ENCODE assay signal across 8 cellular contexts in the genomic region with DNA sequence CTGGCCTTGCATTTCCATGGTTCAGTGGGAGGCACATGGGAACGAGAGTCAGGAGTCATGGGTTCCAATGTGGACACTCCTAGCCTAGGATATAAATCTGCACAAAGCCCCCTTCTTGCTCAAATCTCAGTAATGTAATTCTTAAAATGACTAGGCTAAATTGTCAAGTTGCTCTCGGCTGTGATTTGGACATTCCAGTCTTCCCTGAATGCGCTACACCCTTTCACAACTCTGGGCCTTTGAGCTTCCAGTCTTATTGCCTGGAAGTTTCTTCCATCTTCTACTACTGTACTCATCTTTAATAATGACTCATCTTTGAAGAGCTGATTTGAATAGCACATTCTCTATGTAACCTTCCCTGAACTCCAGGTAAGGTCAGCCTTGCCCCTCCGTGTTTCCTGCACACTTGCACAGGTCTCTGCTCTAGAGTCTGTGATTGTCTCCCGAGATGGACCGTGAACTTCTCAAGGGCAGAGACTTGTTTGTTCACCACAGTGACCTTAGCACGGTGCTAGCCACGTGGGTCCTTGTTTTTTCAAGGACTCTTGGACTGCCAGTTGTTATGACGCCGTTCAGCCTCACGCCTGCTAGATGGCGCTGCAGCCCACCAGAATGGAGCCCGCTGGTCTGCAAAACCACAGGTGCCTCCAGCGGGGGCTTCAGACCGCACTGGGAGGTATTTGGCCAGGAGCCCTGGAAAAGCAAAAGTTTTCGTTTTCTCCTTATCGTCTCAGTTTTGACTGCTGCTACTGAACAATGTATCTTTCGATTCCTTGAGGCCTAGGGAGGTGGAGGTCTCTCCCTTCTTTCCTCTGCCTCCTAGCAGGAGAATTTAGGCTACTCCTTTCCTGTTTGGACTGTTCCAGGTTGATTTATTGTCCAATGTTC. TPM values are rescaled to one million over a fixed set of nuclear protein-coding genes. Genes with fewer than 3 reads are reported as not detected.
DNase-seq lines count a peak whose midpoint lies in the region; ATAC-seq, FAIRE-seq and TF ChIP-seq lines count a peak whose summit lies in the region.

No MANE protein-coding gene starts in this region.

- peak overlapping the region; percentile 50; the same call in 2 of the 3 replicates for H3K4me2 ChIP-seq in A549

- 19% methylated on average over 18 of the region's 18 CpGs for WGBS in A549 (ENCODE audit: missing lambda C conversion rate)

- peak; percentile 69 to 90 for ATAC-seq in A549
- ATAC-seq in HG03064 (IDR thresholded peaks at IDR 0.05; ENCODE audit: low read depth, unreplicated experiment) = peak; percentile 57
- ATAC-seq in lower lobe of right lung = peak; percentile 87 to 91

- no peaks in the 10 kb centered on the region for H3K36me3 ChIP-seq in lower lobe of right lung

- TF ChIP-seq EP300 in A549 (IDR thresholded peaks at IDR 0.05) = no peak

- H3K4me3 ChIP-seq in A549 (no peak overlapping the region), lower lobe of right lung (no peak overlapping the region)

- TF ChIP-seq RAD21 in A549 (conservative IDR thresholded peaks at IDR 0.05 in 1 of 2, IDR thresholded peaks at IDR 0.05 in 1 of 2) = peak; percentile 76 to 85

- CTCF ChIA-PET in A549 (lab: Yijun Ruan, JAX) = interaction anchor here (0.9 to 1.9 kb wide), 4 partner anchors 9 to 269 kb away, joined by 3 to 4 read pairs (median 4); no protein-coding TSS in a partner anchor

- TF ChIP-seq CTCF in A549 (IDR thresholded peaks at IDR 0.05) (peak; percentile 69), GM13977 (IDR thresholded peaks at IDR 0.05; ENCODE audit: extremely low read depth, insufficient read depth, missing control alignments) (peak; percentile 93), lower lobe of right lung (IDR thresholded peaks at IDR 0.05) (peak; percentile 85)

- H3K9me3 ChIP-seq in A549 (no peaks in the 10 kb centered on the region), lower lobe of right lung (no peaks in the 10 kb centered on the region)

- no peak for TF ChIP-seq POLR2A in A549 (IDR thresholded peaks at IDR 0.05; ENCODE audit: low read length)

- POLR2A ChIA-PET in A549 (lab: Yijun Ruan, JAX) = no interaction called here

- intact Hi-C loops in lower lobe of right lung (cut with DNase I) = no loop called here

- no peak overlapping the region for H3K27ac ChIP-seq in A549
- no peak overlapping the region for H3K27ac ChIP-seq in lower lobe of right lung

- peak; percentile 9 to 54 for DNase-seq in A549 (ENCODE audit: low read depth in 1 of 2, low spot score in 1 of 2)
- peak; percentile 53 for DNase-seq in GM13977 (ENCODE audit: low spot score)
- DNase-seq in NCI-H345 treated with DMSO at 0.1 percent for 48 hours (lab: John Stamatoyannopoulos, UW; ENCODE audit: unreplicated experiment) = peak; percentile 52
- DNase-seq in activated CD4-positive, alpha-beta T cell treated with anti-CD3 and anti-CD28 coated beads, Interleukin-2, amount 50 U/mL, for 24 hours (ENCODE audit: low read depth in 1 of 2, low spot score in 1 of 2) = peak; percentile 23 to 55
- DNase-seq in dermis blood vessel endothelial cell = peak; percentile 83
- DNase-seq in lower lobe of right lung = peak; percentile 78
- peak; percentile 38 for DNase-seq in stimulated activated CD8-positive, alpha-beta memory T cell treated with anti-CD3 and anti-CD28 coated beads, Interleukin-15, amount 100 ng/mL, for 24 hours (ENCODE audit: low read depth)

- FAIRE-seq in A549 (lab: Jason Lieb, UNC) = no peak

- no peaks in the 10 kb centered on the region for H3K27me3 ChIP-seq in lower lobe of right lung (ENCODE audit: low read depth)

- no peaks in the 10 kb centered on the region for H3K4me1 ChIP-seq in A549
- H3K4me1 ChIP-seq in lower lobe of right lung = peaks cover 5% of the 10 kb centered on the region

- in situ Hi-C loops in GM13977 (cut with MboI; ENCODE audit: low pct_unique_long_range_greater_than_20kb, low sequenced_read_pairs, unreplicated experiment) = no loop called here

TF ChIP-seq in A549, 52 proteins besides CTCF, POLR2A, EP300 and RAD21:
- TF ChIP-seq CBX8 (IDR thresholded peaks at IDR 0.05) (no peak), SMC3 (IDR thresholded peaks at IDR 0.05) (peak; percentile 53), PHF8 (IDR thresholded peaks at IDR 0.05; ENCODE audit: borderline replicate concordance, low read depth) (no peak), EHF (CRISPR knock-in tag; IDR thresholded peaks at IDR 0.05) (no peak), FOSL2 (IDR thresholded peaks at IDR 0.05) (no peak), FOSL2 (CRISPR knock-in tag; IDR thresholded peaks at IDR 0.05) (no peak), KDM1A (IDR thresholded peaks at IDR 0.05; ENCODE audit: low read depth) (no peak), JUN (IDR thresholded peaks at IDR 0.05) (no peak), RFX5 (IDR thresholded peaks at IDR 0.05) (no peak)
- TF ChIP-seq, protein P1, sequence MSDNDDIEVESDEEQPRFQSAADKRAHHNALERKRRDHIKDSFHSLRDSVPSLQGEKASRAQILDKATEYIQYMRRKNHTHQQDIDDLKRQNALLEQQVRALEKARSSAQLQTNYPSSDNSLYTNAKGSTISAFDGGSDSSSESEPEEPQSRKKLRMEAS (IDR thresholded peaks at IDR 0.05) = peak; percentile 57; the same call in 1 of the 2 replicates
TF ChIP-seq in A549: peak in this region for 2.

RNA-seq across cellular contexts. Expression of a gene that starts 44.3 kb away (rescaled TPM):
- 190 and 194 TPM in 2 replicates for polyA plus RNA-seq in A549 (2011; rRNA removed)
- 183 and 195 TPM in 2 replicates for polyA plus RNA-seq in A549 (2012; cell fraction: cytosol; rRNA removed)
- polyA plus RNA-seq in A549 (2012; cell fraction: nucleus; rRNA removed) = 109 and 147 TPM in 2 replicates
- polyA plus RNA-seq in A549 (2017; fragmentation: RNase III; extraction: RNeasy Plus Mini Kit Qiagen cat#74134 plus additional on column Dnase treatment) = 274 to 284 TPM (median 275 TPM) in 3 replicates
- 35.7 and 38.6 TPM in 2 replicates for polyA minus RNA-seq in A549 (2011; rRNA and poly(A)+ RNA removed)
- 97.0 and 108 TPM in 2 replicates for total RNA-seq in dermis blood vessel endothelial cell
- total RNA-seq in lower lobe of right lung = 111 TPM

RNA-seq across cellular contexts. Expression of a gene that starts 44.6 kb away (rescaled TPM):
- polyA plus RNA-seq in A549 (2011; rRNA removed) (76.3 and 77.9 TPM in 2 replicates), A549 (2017; fragmentation: RNase III; extraction: RNeasy Plus Mini Kit Qiagen cat#74134 plus additional on column Dnase treatment) (26.1 to 26.6 TPM (median 26.2 TPM) in 3 replicates)
- polyA plus RNA-seq in A549 (2012; cell fraction: cytosol; rRNA removed) = 25.9 and 32.9 TPM in 2 replicates
- 19.5 and 23.9 TPM in 2 replicates for polyA plus RNA-seq in A549 (2012; cell fraction: nucleus; rRNA removed)
- polyA minus RNA-seq in A549 (2011; rRNA and poly(A)+ RNA removed) = 32.8 and 33.5 TPM in 2 replicates
- total RNA-seq in dermis blood vessel endothelial cell (45.6 and 50.2 TPM in 2 replicates), lower lobe of right lung (35.4 TPM)

Comparison
In these comparisons a context has a peak if more than half of its experiments do, and no peak if none do; other contexts are left out.
1. DNase-seq: peak in every context shown above with its lines; median percentile 83 in dermis blood vessel endothelial cell; 78 in lower lobe of right lung; 53 in GM13977; 52 in NCI-H345 treated with DMSO at 0.1 percent for 48 hours; 39 in activated CD4-positive, alpha-beta T cell treated with anti-CD3 and anti-CD28 coated beads, Interleukin-2, amount 50 U/mL, for 24 hours; 38 in stimulated activated CD8-positive, alpha-beta memory T cell treated with anti-CD3 and anti-CD28 coated beads, Interleukin-15, amount 100 ng/mL, for 24 hours; 32 in A549.